ENCODE assay signal across 8 cellular contexts in genomic region chr6:72218125-72218524, GRCh38.
A peak's percentile ranks its signal among the peaks of the same experiment; 100 is the strongest.
DNase-seq lines count a peak whose midpoint lies in the region; ATAC-seq and TF ChIP-seq lines count a peak whose summit lies in the region.

No MANE protein-coding gene starts in this region.

- no peak overlapping the region for H3K27ac ChIP-seq in HL-60 (replicated peaks)
- H3K27ac ChIP-seq in lung (ENCODE audit: low read depth in 1 of 2, low read length in 1 of 2), result no peak overlapping the region

- H3K4me1 ChIP-seq in adipocyte (ENCODE audit: control insufficient read depth, insufficient read depth, low read length) (peaks cover 4% of the 10 kb centered on the region), lung (ENCODE audit: control insufficient read depth in 2 of 2, insufficient read depth in 2 of 2, low read length in 2 of 2) (no peaks in the 10 kb centered on the region)

- H3K4me3 ChIP-seq in HL-60 (replicated peaks; ENCODE audit: insufficient read depth, low read length), result no peak overlapping the region
- H3K4me3 ChIP-seq in adipocyte (ENCODE audit: low read length), result no peak overlapping the region
- H3K4me3 ChIP-seq in lung, result no peak overlapping the region

- peak; percentile 85 for ATAC-seq in GM19467 (IDR thresholded peaks at IDR 0.05; ENCODE audit: unreplicated experiment)
- peak; percentile 27 for ATAC-seq in lung (ENCODE audit: insufficient read depth, low FRiP score)

- H3K27me3 ChIP-seq in HL-60 (ENCODE audit: insufficient read depth, poor library complexity, severe bottlenecking) (no peaks in the 10 kb centered on the region), adipocyte (replicated peaks; ENCODE audit: control insufficient read depth, insufficient read depth, low read length) (no peaks in the 10 kb centered on the region), lung (ENCODE audit: control insufficient read depth, insufficient read depth) (no peaks in the 10 kb centered on the region)

- no peak overlapping the region for H3K9ac ChIP-seq in adipocyte (ENCODE audit: low read length)

- no peaks in the 10 kb centered on the region for H3K9me3 ChIP-seq in adipocyte (ENCODE audit: control insufficient read depth, low read length)
- H3K9me3 ChIP-seq in lung (ENCODE audit: control insufficient read depth in 2 of 2, insufficient read depth in 1 of 2, low read length in 1 of 2), result no peaks in the 10 kb centered on the region

- WGBS in lung, 2 donors, result 23 to 29% methylated on average over 2 of the region's 2 CpGs

- no peaks in the 10 kb centered on the region for H3K36me3 ChIP-seq in adipocyte (ENCODE audit: control insufficient read depth, insufficient read depth, low read length, severe bottlenecking)
- no peaks in the 10 kb centered on the region for H3K36me3 ChIP-seq in lung (ENCODE audit: control insufficient read depth in 2 of 2, insufficient read depth in 2 of 2, low read length in 2 of 2)

- DNase-seq in Daoy (ENCODE audit: low read depth), result peak; percentile 49
- no peak for DNase-seq in HL-60 (ENCODE audit: low read depth in 1 of 2, low spot score in 1 of 2)
- peak; percentile 49 for DNase-seq in adipocyte (ENCODE audit: low read depth)
- DNase-seq in lung (ENCODE audit: low spot score), result no peak
- DNase-seq in activated CD4-positive, alpha-beta T cell treated with anti-CD3 and anti-CD28 coated beads for 1 hour, result no peak
- DNase-seq in stimulated activated CD4-positive, alpha-beta T cell treated with anti-CD3 and anti-CD28 coated beads, Interleukin-4, amount 100 ng/mL, for 24 hours, result no peak
- no peak for DNase-seq in stimulated activated CD4-positive, alpha-beta T cell treated with anti-CD3 and anti-CD28 coated beads, Interleukin-2, amount 100 ng/mL, for 24 hours

- TF ChIP-seq CTCF in HL-60 (IDR thresholded peaks at IDR 0.05; ENCODE audit: insufficient read depth, low read length) (peak; percentile 0), lung (IDR thresholded peaks at IDR 0.05; ENCODE audit: control extremely low read depth, extremely low read depth) (no peak)

Comparison
In these comparisons a context has a peak if more than half of its experiments do, and no peak if none do; other contexts are left out.
1. DNase-seq: peak in Daoy (single experiment) and adipocyte (single experiment); none in HL-60 (0 of 2), lung (single experiment), activated CD4-positive, alpha-beta T cell treated with anti-CD3 and anti-CD28 coated beads for 1 hour (single experiment), stimulated activated CD4-positive, alpha-beta T cell treated with anti-CD3 and anti-CD28 coated beads, Interleukin-4, amount 100 ng/mL, for 24 hours (single experiment) and stimulated activated CD4-positive, alpha-beta T cell treated with anti-CD3 and anti-CD28 coated beads, Interleukin-2, amount 100 ng/mL, for 24 hours (0 of 2).